Comparison of ENCODE assay signal across 20 cellular contexts in the genomic region with DNA sequence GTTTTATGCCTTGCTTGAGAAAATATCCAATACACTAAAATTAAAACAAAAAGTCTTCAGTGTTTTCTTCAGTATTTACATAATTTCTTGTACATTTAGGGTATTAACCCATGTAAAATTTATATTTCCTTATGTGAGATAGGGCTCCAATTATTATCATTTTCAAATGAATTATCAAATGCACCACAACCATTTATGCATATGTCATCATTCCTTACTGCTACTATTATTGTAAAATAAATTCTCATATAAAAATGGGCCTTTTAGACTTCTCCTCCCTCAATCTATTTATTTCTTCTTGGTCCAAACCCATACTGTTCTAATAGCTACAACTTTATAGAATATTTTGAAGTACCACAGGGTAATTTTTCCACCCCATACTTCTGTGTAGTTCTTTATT.
DNase-seq lines count a peak whose midpoint lies in the region; ATAC-seq, FAIRE-seq and TF ChIP-seq lines count a peak whose summit lies in the region.
"Had no signal": no experiment of that assay in that cellular context is flagged by ENCODE, and none has a peak within 500 bp of the region (broad histone marks: within the 10 kb centered on the region; RNA-seq: fewer than 3 reads in every experiment).

No MANE protein-coding gene starts in this region.

- intact Hi-C loops in HepG2 (cut with micrococcal nuclease; ENCODE audit: unreplicated experiment) (no loop called here), right lobe of liver (cut with DNase I) (no loop called here), K562 (cut with micrococcal nuclease) (no loop called here)
- intact Hi-C loops in CD4-positive, alpha-beta memory T cell (cut with micrococcal nuclease): no loop called here

- H3K9ac ChIP-seq in HepG2 (ENCODE audit: insufficient read depth, low read depth, low read length): no peak overlapping the region
- H3K9ac ChIP-seq in K562 (ENCODE audit: insufficient read depth in 1 of 2, low read depth in 2 of 2, low read length in 2 of 2): no peak overlapping the region
- H3K9ac ChIP-seq: BLaER1 had no signal

- peaks cover 0 to 4% (median 0%) of the 10 kb centered on the region in 8 donors for H3K9me3 Mint-ChIP-seq in CD4-positive, alpha-beta memory T cell
- H3K9me3 Mint-ChIP-seq: CD8-positive, alpha-beta T cell had no signal

- H3K9me3 ChIP-seq in HepG2 (ENCODE audit: low read length): peaks cover 5% of the 10 kb centered on the region
- H3K9me3 ChIP-seq in right lobe of liver: no peaks in the 10 kb centered on the region
- H3K9me3 ChIP-seq in K562 (replicated peaks; ENCODE audit: control insufficient read depth, insufficient read depth, low read depth, low read length): no peaks in the 10 kb centered on the region
- no peaks in the 10 kb centered on the region for H3K9me3 ChIP-seq in CD4-positive, alpha-beta memory T cell (ENCODE audit: control insufficient read depth in 1 of 2, low read length in 2 of 2)
- H3K9me3 ChIP-seq: BE2C, BLaER1, Caco-2 had no signal

- H3K27ac ChIP-seq in HepG2 (ENCODE audit: extremely low read length, insufficient read depth, low read length) (no peak overlapping the region), right lobe of liver (no peak overlapping the region), K562 (ENCODE audit: extremely low read depth, low read depth, low read length) (no peak overlapping the region)
- H3K27ac ChIP-seq in CD4-positive, alpha-beta memory T cell (ENCODE audit: low read depth, low read length): no peak overlapping the region
- H3K27ac ChIP-seq: 22Rv1, BLaER1 had no signal

- TF ChIP-seq CTCF in HepG2 (CRISPR knock-in tag; IDR thresholded peaks at IDR 0.05) (no peak), right lobe of liver (IDR thresholded peaks at IDR 0.05) (no peak), K562 (IDR thresholded peaks at IDR 0.05 in 2 of 3, conservative IDR thresholded peaks at IDR 0.05 in 1 of 3; ENCODE audit: insufficient read depth in 2 of 3, low read depth in 1 of 3, low read length in 3 of 3) (no peak)

- H2AFZ ChIP-seq in HepG2 (ENCODE audit: low read length) (no peak overlapping the region), K562 (ENCODE audit: low read depth, low read length) (no peak overlapping the region)

- no peaks in the 10 kb centered on the region for H3K27me3 Mint-ChIP-seq in CD4-positive, alpha-beta memory T cell
- H3K27me3 Mint-ChIP-seq: CD4-positive, CD25-positive, alpha-beta regulatory T cell had no signal

- no peak for TF ChIP-seq POLR2A in HepG2 (IDR thresholded peaks at IDR 0.05; ENCODE audit: insufficient read depth in 1 of 2, low read depth in 2 of 2, low read length in 2 of 2)
- no peak for TF ChIP-seq POLR2A in right lobe of liver (IDR thresholded peaks at IDR 0.05)
- no peak for TF ChIP-seq POLR2A in K562 (conservative IDR thresholded peaks at IDR 0.05)

- no peaks in the 10 kb centered on the region for H4K20me1 ChIP-seq in HepG2 (ENCODE audit: insufficient read depth, low read length)
- H4K20me1 ChIP-seq in K562 (replicated peaks; ENCODE audit: control insufficient read depth, insufficient read depth, low read length): no peaks in the 10 kb centered on the region
- H4K20me1 ChIP-seq: BLaER1 had no signal

- H3K27me3 ChIP-seq in HepG2 (ENCODE audit: control insufficient read depth in 1 of 2, insufficient read depth in 2 of 2, low read length in 2 of 2) (no peaks in the 10 kb centered on the region), right lobe of liver (no peaks in the 10 kb centered on the region), K562 (ENCODE audit: control insufficient read depth in 2 of 2, insufficient read depth in 2 of 2, low read length in 2 of 2) (no peaks in the 10 kb centered on the region)
- no peaks in the 10 kb centered on the region for H3K27me3 ChIP-seq in CD4-positive, alpha-beta memory T cell (ENCODE audit: insufficient read depth, low read length)
- H3K27me3 ChIP-seq: BE2C, BLaER1 had no signal

- no peak for TF ChIP-seq RAD21 in HepG2 (CRISPR knock-in tag; IDR thresholded peaks at IDR 0.05)
- no peak for TF ChIP-seq RAD21 in K562 (CRISPR knock-in tag; conservative IDR thresholded peaks at IDR 0.05 in 1 of 2, IDR thresholded peaks at IDR 0.05 in 1 of 2)

- ATAC-seq in HepG2 (no peak), right lobe of liver (no peak), K562 (no peak), GM19328 (IDR thresholded peaks at IDR 0.05; ENCODE audit: unreplicated experiment) (no peak)
- ATAC-seq: CD8-positive, alpha-beta T cell had no signal

- no peak for TF ChIP-seq EP300 in HepG2 (IDR thresholded peaks at IDR 0.05; ENCODE audit: low read depth in 2 of 2, low read length in 2 of 2)
- TF ChIP-seq EP300 in HepG2 (CRISPR knock-in tag; IDR thresholded peaks at IDR 0.05; ENCODE audit: borderline replicate concordance): no peak
- no peak for TF ChIP-seq EP300 in K562 (IDR thresholded peaks at IDR 0.05; ENCODE audit: low read length)

- CTCF ChIA-PET in HepG2 (lab: Yijun Ruan, JAX; ENCODE audit: low intra/inter-chr PET ratio, low total read pairs) (no interaction called here), K562 (lab: Yijun Ruan, JAX; ENCODE audit: low intra/inter-chr PET ratio) (no interaction called here)
- CTCF ChIA-PET in CD4-positive, alpha-beta memory T cell (lab: Charles Lee; ENCODE audit: partially characterized antibody): no interaction called here

- H3K36me3 ChIP-seq in HepG2 (replicated peaks in 1 of 2; ENCODE audit: control insufficient read depth in 1 of 2, insufficient read depth in 2 of 2, low read length in 2 of 2) (no peaks in the 10 kb centered on the region), right lobe of liver (no peaks in the 10 kb centered on the region), K562 (ENCODE audit: control insufficient read depth, insufficient read depth, low read length) (no peaks in the 10 kb centered on the region)
- H3K36me3 ChIP-seq in CD4-positive, alpha-beta memory T cell (ENCODE audit: insufficient read depth, low read length): no peaks in the 10 kb centered on the region
- H3K36me3 ChIP-seq: BE2C, BLaER1 had no signal

- in situ Hi-C loops in HepG2 (cut with HindIII; ENCODE audit: extremely low pct_ligation_motif_present, low pct_unique_long_range_greater_than_20kb) (no loop called here), K562 (cut with MboI) (no loop called here)

- no peak for DNase-seq in HepG2 (ENCODE audit: low spot score)
- DNase-seq in right lobe of liver: no peak
- DNase-seq in K562 (ENCODE audit: extremely low read depth in 1 of 4, low spot score in 3 of 4): no peak
- DNase-seq in CD4-positive, alpha-beta memory T cell: no peak
- DNase-seq: ACHN; BE2C; C1 segment of cervical spinal cord; Caco-2; Calu3; CD4-positive, CD25-positive, alpha-beta regulatory T cell; CD8-positive, alpha-beta T cell; DMS79 treated with DMSO at 0.1 percent for 48 hours; GF-D8 had no signal

- no peaks in the 10 kb centered on the region for H3K4me1 Mint-ChIP-seq in CD4-positive, alpha-beta memory T cell
- H3K4me1 Mint-ChIP-seq: CD14-positive monocyte; CD4-positive, CD25-positive, alpha-beta regulatory T cell had no signal

- no peak overlapping the region for H3K4me3 ChIP-seq in HepG2 (replicated peaks in 1 of 3; ENCODE audit: insufficient read depth in 1 of 3, low read depth in 2 of 3, low read length in 3 of 3)
- H3K4me3 ChIP-seq in right lobe of liver: no peak overlapping the region
- H3K4me3 ChIP-seq in K562: no peak overlapping the region
- H3K4me3 ChIP-seq in CD4-positive, alpha-beta memory T cell (ENCODE audit: low read length in 2 of 2): no peak overlapping the region
- H3K4me3 ChIP-seq: BLaER1 had no signal

- H3K36me3 Mint-ChIP-seq in CD4-positive, alpha-beta memory T cell: no peaks in the 10 kb centered on the region
- H3K36me3 Mint-ChIP-seq: CD14-positive monocyte; CD4-positive, CD25-positive, alpha-beta regulatory T cell; CD8-positive, alpha-beta T cell had no signal

- FAIRE-seq in HepG2 (lab: Jason Lieb, UNC): no peak
- FAIRE-seq in K562 (lab: Jason Lieb, UNC): no peak
- FAIRE-seq: G401.6, GM12891, GM19239 had no signal

- POLR2A ChIA-PET in HepG2 (lab: Yijun Ruan, JAX): no interaction called here
- POLR2A ChIA-PET in K562 (lab: Yijun Ruan, JAX): no interaction called here
- POLR2A ChIA-PET in CD4-positive, alpha-beta memory T cell (lab: Charles Lee; ENCODE audit: partially characterized antibody): no interaction called here

- H3K79me2 ChIP-seq in HepG2 (ENCODE audit: insufficient read depth, low read length) (no peaks in the 10 kb centered on the region), K562 (ENCODE audit: control insufficient read depth, insufficient read depth, low read length) (no peaks in the 10 kb centered on the region)

- BruUV-seq in HepG2 (replicated peaks; lab: Mats Ljungman, UMichigan): no TSS peak
- no TSS peak for BruUV-seq in K562 (replicated peaks; lab: Mats Ljungman, UMichigan)

- no peak overlapping the region for H3K27ac Mint-ChIP-seq in CD4-positive, alpha-beta memory T cell
- H3K27ac Mint-ChIP-seq: CD14-positive monocyte; CD4-positive, CD25-positive, alpha-beta regulatory T cell; CD8-positive, alpha-beta T cell had no signal

- H3K4me2 ChIP-seq in HepG2 (ENCODE audit: low read depth, low read length) (no peak overlapping the region), K562 (ENCODE audit: insufficient read depth, low read length) (no peak overlapping the region)
- H3K4me2 ChIP-seq: BLaER1 had no signal

- H3K4me3 Mint-ChIP-seq in CD4-positive, alpha-beta memory T cell: no peak overlapping the region
- H3K4me3 Mint-ChIP-seq: CD14-positive monocyte; CD4-positive, CD25-positive, alpha-beta regulatory T cell; CD8-positive, alpha-beta T cell had no signal

- no peaks in the 10 kb centered on the region for H3K9me1 ChIP-seq in K562 (ENCODE audit: control insufficient read depth, insufficient read depth, low read length)

- no peaks in the 10 kb centered on the region for H3K4me1 ChIP-seq in HepG2 (ENCODE audit: insufficient read depth, low read length)
- H3K4me1 ChIP-seq in right lobe of liver: no peaks in the 10 kb centered on the region
- no peaks in the 10 kb centered on the region for H3K4me1 ChIP-seq in K562 (replicated peaks in 1 of 2; ENCODE audit: control insufficient read depth in 2 of 2, insufficient read depth in 2 of 2, low read length in 2 of 2)
- no peaks in the 10 kb centered on the region for H3K4me1 ChIP-seq in CD4-positive, alpha-beta memory T cell (ENCODE audit: insufficient read depth, low read length)
- H3K4me1 ChIP-seq: BE2C, BLaER1, Caco-2 had no signal

TF ChIP-seq in HepG2, 621 proteins besides CTCF, POLR2A, EP300 and RAD21 (continues in another document):
- peak; percentile 50 to 83; a peak in 3 of 4 replicates for TF ChIP-seq MAFK (conservative IDR thresholded peaks at IDR 0.05 in 1 of 2, IDR thresholded peaks at IDR 0.05 in 1 of 2; ENCODE audit: low read length in 2 of 2)

TF ChIP-seq in K562, 482 proteins besides CTCF, POLR2A, EP300 and RAD21 (continues in another document):
- no peak for TF ChIP-seq MEIS2 (IDR thresholded peaks at IDR 0.05; ENCODE audit: partially characterized antibody)
